Comparison of ENCODE assay signal across 12 cellular contexts in genomic region chr15:85402195-85402921, GRCh38. TPM values are rescaled to one million over a fixed set of nuclear protein-coding genes. Genes with fewer than 3 reads are reported as not detected.
DNase-seq lines count a peak whose midpoint lies in the region; ATAC-seq and TF ChIP-seq lines count a peak whose summit lies in the region.
"Had no signal": no experiment of that assay in that cellular context is flagged by ENCODE, and none has a peak within 500 bp of the region (broad histone marks: within the 10 kb centered on the region; RNA-seq: fewer than 3 reads in every experiment).

No MANE protein-coding gene starts in this region.

- no peak overlapping the region for H2AFZ ChIP-seq in OCI-LY1 (ENCODE audit: low read length)

- peaks cover 69% of the 10 kb centered on the region for H3K79me2 ChIP-seq in OCI-LY1 (ENCODE audit: insufficient read depth, low read length)

- DNase-seq in DMS 273 (lab: John Stamatoyannopoulos, UW; ENCODE audit: unreplicated experiment), result peak; percentile 48
- DNase-seq in DMS 273 treated with DMSO at 0.1 percent for 48 hours (lab: John Stamatoyannopoulos, UW), result no peak
- peak; percentile 19 for DNase-seq in fibroblast of gingiva (ENCODE audit: low read depth)
- DNase-seq in H7, result no peak
- DNase-seq in HT-29 (ENCODE audit: low spot score), result no peak
- DNase-seq: kidney glomerular epithelial cell had no signal

- no peak for ATAC-seq in HG02885 (IDR thresholded peaks at IDR 0.05; ENCODE audit: poor library complexity, unreplicated experiment)
- ATAC-seq: K562, sciatic nerve had no signal

- H3K9me2 ChIP-seq in OCI-LY1 (ENCODE audit: low read depth, low read length), result no peaks in the 10 kb centered on the region

- TF ChIP-seq CTCF in OCI-LY1 (IDR thresholded peaks at IDR 0.05; ENCODE audit: low read length), result no peak

- no peaks in the 10 kb centered on the region for H3K9me3 ChIP-seq in OCI-LY1 (ENCODE audit: low read length)
- H3K9me3 ChIP-seq in skeletal muscle satellite cell (replicated peaks; ENCODE audit: low read length), result no peaks in the 10 kb centered on the region

- peak overlapping the region; percentile 28 for H3K27ac ChIP-seq in OCI-LY1 (ENCODE audit: low read depth, low read length, poor library complexity, severe bottlenecking)
- H3K27ac ChIP-seq: 22Rv1 had no signal

- peaks cover 3% of the 10 kb centered on the region; the same call in 1 of the 2 replicates for H3F3A ChIP-seq in OCI-LY1 (ENCODE audit: insufficient read depth, low read length)

- peaks cover 74% of the 10 kb centered on the region for H3K4me1 ChIP-seq in OCI-LY1 (ENCODE audit: insufficient read depth, low read length, severe bottlenecking)
- peaks cover 46% of the 10 kb centered on the region for H3K4me1 ChIP-seq in skeletal muscle satellite cell (ENCODE audit: control insufficient read depth, insufficient read depth, low read length)

- no peaks in the 10 kb centered on the region for H3K36me3 ChIP-seq in OCI-LY1 (ENCODE audit: insufficient read depth, low read length)
- no peaks in the 10 kb centered on the region for H3K36me3 ChIP-seq in skeletal muscle satellite cell (ENCODE audit: insufficient read depth, low read length)
- H3K36me3 ChIP-seq in H7 (replicated peaks; ENCODE audit: control insufficient read depth, insufficient read depth, low read length), result no peaks in the 10 kb centered on the region

- H3K9ac ChIP-seq in OCI-LY1 (ENCODE audit: low read length) (no peak overlapping the region), skeletal muscle satellite cell (ENCODE audit: low read depth, low read length) (no peak overlapping the region)

- H3K4me2 ChIP-seq in OCI-LY1 (ENCODE audit: low read length) (peak overlapping the region; percentile 60), skeletal muscle satellite cell (ENCODE audit: low read length) (peak overlapping the region; percentile 40)

- no peaks in the 10 kb centered on the region for H3K27me3 ChIP-seq in OCI-LY1 (ENCODE audit: insufficient read depth, low read length)
- H3K27me3 ChIP-seq in skeletal muscle satellite cell (ENCODE audit: control insufficient read depth, insufficient read depth, low read length), result no peaks in the 10 kb centered on the region
- H3K27me3 ChIP-seq in H7 (ENCODE audit: control insufficient read depth, insufficient read depth, low read length), result no peaks in the 10 kb centered on the region

- H3K4me3 ChIP-seq in OCI-LY1 (ENCODE audit: low read depth, low read length, poor library complexity, severe bottlenecking), result peak overlapping the region; percentile 21
- no peak overlapping the region for H3K4me3 ChIP-seq in skeletal muscle satellite cell (ENCODE audit: low read length)
- no peak overlapping the region for H3K4me3 ChIP-seq in H7 (ENCODE audit: insufficient read depth, low read depth, low read length)
- H3K4me3 ChIP-seq: K562 had no signal

- 0 out of 2 replicates have a peak, but pooled peaks cover 2% of the 10 kb centered on the region for H4K20me1 ChIP-seq in OCI-LY1 (ENCODE audit: insufficient read depth, low read length)

RNA-seq across cellular contexts. Expression of gene AKAP13, which starts 22.0 kb away (rescaled TPM):
- total RNA-seq in skeletal muscle satellite cell (2012; rRNA removed), result 47.1 and 51.5 TPM in 2 replicates
- 26.2 and 32.7 TPM in 2 replicates for total RNA-seq in H7 (2014; rRNA removed; shearing (Covaris generic))
- 90.3 and 108 TPM in 2 replicates for total RNA-seq in HT-29 (2014; rRNA removed; shearing (Covaris generic))

Comparison
In these comparisons a context has a peak if more than half of its experiments do, and no peak if none do; other contexts are left out.
1. DNase-seq: peak in DMS 273 (single experiment) and fibroblast of gingiva (single experiment); none in DMS 273 treated with DMSO at 0.1 percent for 48 hours (single experiment), H7 (single experiment) and HT-29 (single experiment).